2 cellular contexts compared by ENCODE assay signal in the genomic region with DNA sequence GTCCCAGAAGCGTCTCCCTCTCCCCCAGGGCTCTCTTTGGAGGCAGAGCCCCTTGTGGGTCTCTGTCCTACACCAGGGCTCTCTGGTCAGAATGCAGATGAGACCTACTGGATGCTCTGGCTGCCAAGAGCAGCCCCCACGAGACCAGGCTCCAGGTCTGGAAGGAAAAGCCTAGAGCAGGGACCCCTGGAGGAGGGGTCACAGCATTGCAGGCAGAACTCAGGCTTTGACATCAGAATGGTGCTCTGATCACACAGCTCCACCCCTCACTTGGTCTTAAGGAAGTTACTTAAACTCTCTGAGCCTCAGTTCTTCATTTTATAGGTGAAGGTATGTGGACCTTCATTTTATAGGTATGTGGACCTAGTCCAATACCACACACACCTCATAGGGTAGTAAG.
TF ChIP-seq lines count a peak whose summit lies in the region.

No MANE protein-coding gene starts in this region.

TF ChIP-seq in IMR-90, 13 proteins besides CTCF, POLR2A, EP300 and RAD21:
- TF ChIP-seq MAZ (IDR thresholded peaks at IDR 0.05; ENCODE audit: borderline replicate concordance, low read depth, low read length) (no peak), SMC3 (IDR thresholded peaks at IDR 0.05; ENCODE audit: low read depth, low read length) (peak; percentile 24; the same call in 1 of the 2 replicates), RFX5 (IDR thresholded peaks at IDR 0.05; ENCODE audit: low read depth, low read length) (no peak), FOS (IDR thresholded peaks at IDR 0.05; ENCODE audit: low read depth, low read length) (no peak), CEBPB (IDR thresholded peaks at IDR 0.05; ENCODE audit: low read depth, low read length) (no peak), RCOR1 (IDR thresholded peaks at IDR 0.05; ENCODE audit: insufficient replicate concordance, low read length) (no peak)
- TF ChIP-seq, protein P1, sequence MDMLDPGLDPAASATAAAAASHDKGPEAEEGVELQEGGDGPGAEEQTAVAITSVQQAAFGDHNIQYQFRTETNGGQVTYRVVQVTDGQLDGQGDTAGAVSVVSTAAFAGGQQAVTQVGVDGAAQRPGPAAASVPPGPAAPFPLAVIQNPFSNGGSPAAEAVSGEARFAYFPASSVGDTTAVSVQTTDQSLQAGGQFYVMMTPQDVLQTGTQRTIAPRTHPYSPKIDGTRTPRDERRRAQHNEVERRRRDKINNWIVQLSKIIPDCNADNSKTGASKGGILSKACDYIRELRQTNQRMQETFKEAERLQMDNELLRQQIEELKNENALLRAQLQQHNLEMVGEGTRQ (IDR thresholded peaks at IDR 0.05; ENCODE audit: low read depth, low read length): no peak

TF ChIP-seq in GM12878, 131 proteins besides CTCF, POLR2A, EP300 and RAD21 (continued from another document):
- no peak for TF ChIP-seq EZH2 (IDR thresholded peaks at IDR 0.05; ENCODE audit: borderline replicate concordance, control insufficient read depth, low read depth, low read length)
- TF ChIP-seq EED (IDR thresholded peaks at IDR 0.05; ENCODE audit: low read depth): no peak
- TF ChIP-seq TCF7 (IDR thresholded peaks at IDR 0.05; ENCODE audit: borderline replicate concordance): no peak
- no peak for TF ChIP-seq SREBF1 (IDR thresholded peaks at IDR 0.05; ENCODE audit: low read length)
- no peak for TF ChIP-seq HDAC6 (IDR thresholded peaks at IDR 0.05; ENCODE audit: unreplicated experiment)
- TF ChIP-seq TBL1XR1 (IDR thresholded peaks at IDR 0.05; ENCODE audit: low read depth, low read length): no peak
- TF ChIP-seq PAX5 (IDR thresholded peaks at IDR 0.05; ENCODE audit: borderline replicate concordance, low read depth, low read length): no peak
- no peak for TF ChIP-seq MTA3 (IDR thresholded peaks at IDR 0.05; ENCODE audit: borderline replicate concordance, low read length)
- TF ChIP-seq RB1 (IDR thresholded peaks at IDR 0.05; ENCODE audit: borderline replicate concordance): no peak
- no peak for TF ChIP-seq RUNX3 (IDR thresholded peaks at IDR 0.05; ENCODE audit: low read length)
- no peak for TF ChIP-seq FOS (IDR thresholded peaks at IDR 0.05; ENCODE audit: borderline replicate concordance, extremely low read depth, insufficient read length)
- no peak for TF ChIP-seq MXI1 (IDR thresholded peaks at IDR 0.05; ENCODE audit: low read depth, low read length)
- no peak for TF ChIP-seq NBN (IDR thresholded peaks at IDR 0.05)
- TF ChIP-seq SRF (IDR thresholded peaks at IDR 0.05; ENCODE audit: low read depth in 2 of 2, low read length in 2 of 2): no peak
- no peak for TF ChIP-seq FOXM1 (IDR thresholded peaks at IDR 0.05; ENCODE audit: low read depth, low read length)
- no peak for TF ChIP-seq YBX1 (IDR thresholded peaks at IDR 0.05)
- TF ChIP-seq MYC (IDR thresholded peaks at IDR 0.05; ENCODE audit: insufficient read depth, insufficient read length, insufficient replicate concordance, low read length, severe bottlenecking): no peak
TF ChIP-seq in GM12878: peak in this region for 0.
